ENCODE assay signal across 8 cellular contexts in the genomic region with DNA sequence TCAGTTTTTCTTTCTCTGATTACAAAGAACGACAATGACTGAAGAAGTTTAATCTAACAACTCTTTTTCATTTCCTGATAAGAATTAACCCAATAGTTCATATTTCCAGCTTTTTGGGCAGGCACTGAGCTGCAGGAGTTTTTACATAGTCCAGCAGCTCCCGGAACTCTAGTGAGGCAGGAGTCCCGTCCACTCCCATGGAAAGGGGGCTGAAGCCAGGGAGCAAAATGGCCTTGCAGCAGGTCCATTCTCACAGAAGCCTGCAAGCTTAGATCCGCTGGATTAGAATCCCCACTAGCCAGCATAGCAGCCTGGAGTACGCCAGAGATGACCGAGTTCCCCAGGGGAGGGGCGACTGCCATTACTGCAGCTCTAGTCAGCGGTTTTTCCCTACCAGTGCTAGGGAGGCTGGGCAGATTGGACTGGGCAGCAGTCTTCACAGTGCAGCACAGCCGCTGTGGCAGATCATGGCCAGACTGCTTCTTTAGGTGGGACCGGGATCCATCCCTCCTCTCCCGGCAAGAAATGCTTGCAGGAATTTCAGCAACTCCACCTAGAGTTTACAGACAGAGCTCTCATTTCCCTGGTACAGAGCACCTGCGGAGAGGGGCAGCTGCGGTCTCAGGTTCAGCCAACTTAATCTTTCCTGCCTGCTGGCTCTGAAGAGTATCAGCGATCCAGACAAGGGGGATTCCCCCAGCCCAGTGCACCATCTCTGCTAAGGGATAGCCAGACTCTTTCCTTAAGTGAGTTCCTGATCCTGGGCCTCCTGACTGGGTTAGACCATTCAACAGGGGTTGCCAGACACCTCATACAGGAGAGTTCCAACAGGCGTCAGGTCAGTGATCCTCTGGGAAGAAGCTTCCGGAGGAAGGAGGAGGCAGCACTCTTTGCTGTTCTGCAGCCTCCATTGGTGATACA. TPM values are rescaled to one million over a fixed set of nuclear protein-coding genes. Genes with fewer than 3 reads are reported as not detected.
DNase-seq lines count a peak whose midpoint lies in the region; ATAC-seq, FAIRE-seq and TF ChIP-seq lines count a peak whose summit lies in the region.

No MANE protein-coding gene starts in this region.

- H3K4me1 ChIP-seq in GM12878 (ENCODE audit: control insufficient read depth, insufficient read depth, low read length) (peaks cover 4% of the 10 kb centered on the region), thoracic aorta (ENCODE audit: control insufficient read depth in 1 of 2, low read depth in 2 of 2) (peaks cover 19 to 30% of the 10 kb centered on the region in 2 donors)

- no peaks in the 10 kb centered on the region for H4K20me1 ChIP-seq in GM12878 (ENCODE audit: control insufficient read depth, insufficient read depth)

- SMC1A ChIA-PET in GM12878 (lab: Charles Lee; ENCODE audit: uncharacterized antibody, unreplicated experiment) = interaction anchor here (1.3 to 6.4 kb wide), 4 partner anchors 17 to 32 kb away, joined by 3 to 28 read pairs (median 4); no protein-coding TSS in a partner anchor

- H3K9ac ChIP-seq in GM12878 (ENCODE audit: control insufficient read depth, insufficient read depth, low read length) = peak overlapping the region; percentile 67

- H3K36me3 ChIP-seq in GM12878 (ENCODE audit: control insufficient read depth in 2 of 2, insufficient read depth in 2 of 2, low read length in 1 of 2) = no peaks in the 10 kb centered on the region
- H3K36me3 ChIP-seq in thoracic aorta = no peaks in the 10 kb centered on the region

- intact Hi-C loops in GM12878 (cut with micrococcal nuclease; ENCODE audit: unreplicated experiment) = no loop called here

- DNase-seq in NCI-H345 (lab: John Stamatoyannopoulos, UW) (peak; percentile 51), NCI-H345 treated with DMSO at 0.1 percent for 48 hours (lab: John Stamatoyannopoulos, UW; ENCODE audit: unreplicated experiment) (no peak), NCI-H146 treated with DMSO at 0.1 percent for 48 hours (lab: John Stamatoyannopoulos, UW; ENCODE audit: unreplicated experiment) (peak; percentile 44), GM12878 (ENCODE audit: low read depth, low spot score) (no peak), kidney tubule cell (ENCODE audit: low spot score) (peak; percentile 63), thoracic aorta (ENCODE audit: low spot score) (peak; percentile 8), KBM-7 (no peak)

- H3K27ac ChIP-seq in GM12878 (ENCODE audit: control insufficient read depth, insufficient read depth) = peak overlapping the region; percentile 84
- peak overlapping the region; percentile 72 to 81 for H3K27ac ChIP-seq in thoracic aorta

- ATAC-seq in GM12878 = peak; percentile 8; the same call in 2 of the 3 replicates
- peak; percentile 38 for ATAC-seq in thoracic aorta (ENCODE audit: insufficient number of reproducible peaks, low FRiP score, low read depth)
- ATAC-seq in HG03097 (IDR thresholded peaks at IDR 0.05; ENCODE audit: low FRiP score, unreplicated experiment) = no peak

- in situ Hi-C loops in GM12878 (cut with MboI) = no loop called here
- in situ Hi-C loops in KBM-7 (cut with MboI; ENCODE audit: low pct_unique_long_range_greater_than_20kb, low sequenced_read_pairs) = no loop called here

- no peak for TF ChIP-seq POLR2A in GM12878 (IDR thresholded peaks at IDR 0.05; ENCODE audit: low read depth, low read length)

- H3K79me2 ChIP-seq in GM12878 (ENCODE audit: control insufficient read depth, insufficient read depth, low read length) = peaks cover 4% of the 10 kb centered on the region

- RAD21 ChIA-PET in GM12878 (lab: Charles Lee; ENCODE audit: unreplicated experiment) = no interaction called here

- TF ChIP-seq CTCF in GM12878 (IDR thresholded peaks at IDR 0.05 in 2 of 3, conservative IDR thresholded peaks at IDR 0.05 in 1 of 3; ENCODE audit: control insufficient read depth in 2 of 3, extremely low read depth in 1 of 3, insufficient read depth in 1 of 3, low read depth in 3 of 3, low read length in 3 of 3) = no peak
- TF ChIP-seq CTCF in thoracic aorta (IDR thresholded peaks at IDR 0.05) = no peak

- no peak for FAIRE-seq in GM12878 (lab: Jason Lieb, UNC)

- POLR2A ChIA-PET in GM12878 (lab: Charles Lee) = no interaction called here

- 81% methylated on average over 16 of the region's 16 CpGs for WGBS in GM12878 (ENCODE audit: insufficient coverage, insufficient replicate concordance, low lambda C conversion rate, missing lambda C conversion rate)

- H2AFZ ChIP-seq in GM12878 (ENCODE audit: control insufficient read depth, low read depth, low read length) = peak overlapping the region; percentile 98

- H3K9me3 ChIP-seq in GM12878 (replicated peaks; ENCODE audit: control insufficient read depth, insufficient read depth, low read length) (no peaks in the 10 kb centered on the region; the same call in 2 of the 3 replicates), thoracic aorta (no peaks in the 10 kb centered on the region)

- H3K27me3 ChIP-seq in GM12878 (replicated peaks in 1 of 2; ENCODE audit: control insufficient read depth in 2 of 2, insufficient read depth in 2 of 2, low read length in 1 of 2) = no peaks in the 10 kb centered on the region
- no peaks in the 10 kb centered on the region for H3K27me3 ChIP-seq in thoracic aorta (replicated peaks; ENCODE audit: insufficient read depth)

- no peak for TF ChIP-seq EP300 in GM12878 (IDR thresholded peaks at IDR 0.05; ENCODE audit: borderline replicate concordance in 1 of 2, control insufficient read depth in 1 of 2, low read depth in 2 of 2, low read length in 2 of 2)

- CTCF ChIA-PET in GM12878 (lab: Yijun Ruan, JAX) = interaction anchor here (3.3 kb wide), 1 partner anchor 22 kb away, joined by 15 read pairs; no protein-coding TSS in a partner anchor

- peak overlapping the region; percentile 68 for H3K4me2 ChIP-seq in GM12878 (ENCODE audit: control insufficient read depth, insufficient read depth)

- H3K4me3 ChIP-seq in GM12878 (peak overlapping the region; percentile 67; the same call in 1 of the 2 replicates), thoracic aorta (peak overlapping the region; percentile 77)

- TF ChIP-seq RAD21 in GM12878 (IDR thresholded peaks at IDR 0.05; ENCODE audit: insufficient read depth, low read depth, low read length) = no peak

- no TSS peak for BruUV-seq in GM12878 (replicated peaks; lab: Mats Ljungman, UMichigan)

TF ChIP-seq in GM12878, 131 proteins besides CTCF, POLR2A, EP300 and RAD21 (continues in another document):
- TF ChIP-seq, protein P1, sequence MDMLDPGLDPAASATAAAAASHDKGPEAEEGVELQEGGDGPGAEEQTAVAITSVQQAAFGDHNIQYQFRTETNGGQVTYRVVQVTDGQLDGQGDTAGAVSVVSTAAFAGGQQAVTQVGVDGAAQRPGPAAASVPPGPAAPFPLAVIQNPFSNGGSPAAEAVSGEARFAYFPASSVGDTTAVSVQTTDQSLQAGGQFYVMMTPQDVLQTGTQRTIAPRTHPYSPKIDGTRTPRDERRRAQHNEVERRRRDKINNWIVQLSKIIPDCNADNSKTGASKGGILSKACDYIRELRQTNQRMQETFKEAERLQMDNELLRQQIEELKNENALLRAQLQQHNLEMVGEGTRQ (IDR thresholded peaks at IDR 0.05; ENCODE audit: borderline replicate concordance, low read depth, low read length) = no peak
- TF ChIP-seq BCL11A (IDR thresholded peaks at IDR 0.05; ENCODE audit: low read depth, low read length) = no peak
- TF ChIP-seq POLR2AphosphoS2 (IDR thresholded peaks at IDR 0.05; ENCODE audit: low read depth, low read length) = no peak
- no peak for TF ChIP-seq BHLHE40 (IDR thresholded peaks at IDR 0.05; ENCODE audit: borderline replicate concordance in 1 of 2, low read depth in 2 of 2, low read length in 1 of 2)
- no peak for TF ChIP-seq HDGF (IDR thresholded peaks at IDR 0.05)

RNA-seq across cellular contexts. Expression of a gene that starts 0.7 kb away (rescaled TPM):
- total RNA-seq in GM12878 (2013; cell fraction: nucleolus; rRNA removed) = 53.1 and 108 TPM in 2 replicates
- total RNA-seq in GM12878 (2014; rRNA removed) = 50.7 and 57.1 TPM in 2 replicates
- 75.7 and 80.1 TPM in 2 replicates for total RNA-seq in GM12878 (2014; rRNA removed; fragmentation: Illumina TruSeq; extraction: Trizol)
- total RNA-seq in GM12878 (2021) = 37.1 and 41.9 TPM in 2 replicates
- 49.1 TPM for polyA plus RNA-seq in GM12878 (2011; ENCODE audit: low read depth)
- polyA plus RNA-seq in GM12878 (2011; rRNA removed) = 85.7 and 96.8 TPM in 2 replicates
- polyA plus RNA-seq in GM12878 (2011; cell fraction: cytosol; rRNA removed) = 55.2 and 66.4 TPM in 2 replicates
- polyA plus RNA-seq in GM12878 (2011; cell fraction: nucleus; rRNA removed) = 40.0 and 44.4 TPM in 2 replicates
- polyA plus RNA-seq in GM12878 (2012) = 60.7 and 64.7 TPM in 2 replicates
- polyA plus RNA-seq in GM12878 (2014; fragmentation: Illumina TruSeq; extraction: Trizol) = 113 and 130 TPM in 2 replicates
- 10 to 100 TPM; 48.9 to 59.6 TPM for polyA plus RNA-seq in GM12878 (2014; fragmentation: Nextera tagmentation; extraction: Ambion mirVana)
- polyA plus RNA-seq in GM12878 (2014; rRNA removed) = 47.5 and 49.3 TPM in 2 replicates
- 10 to 100 TPM; 25.3 to 26.6 TPM for polyA plus RNA-seq in GM12878 (2016; fragmentation: Nextera tagmentation; extraction: Ambion mirVana)
- 61.6 and 63.2 TPM in 2 replicates for polyA minus RNA-seq in GM12878 (2011; rRNA and poly(A)+ RNA removed)
- 15.0 and 15.9 TPM in 2 replicates for polyA minus RNA-seq in GM12878 (2011; cell fraction: cytosol; rRNA and poly(A)+ RNA removed)
- polyA minus RNA-seq in GM12878 (2011; cell fraction: nucleus; rRNA and poly(A)+ RNA removed) = 13.2 and 14.8 TPM in 2 replicates
- 100 to 1,000 TPM in 1 of 2 donors, 10 to 100 TPM in 1; 72.7 to 199 TPM for total RNA-seq in thoracic aorta

RNA-seq across cellular contexts. Expression of a gene that starts 53.9 kb away (rescaled TPM):
- total RNA-seq in GM12878 (2013; cell fraction: nucleolus; rRNA removed) = not detected in 2 replicates
- not detected in 2 replicates for total RNA-seq in GM12878 (2014; rRNA removed)
- not detected in 2 replicates for total RNA-seq in GM12878 (2014; rRNA removed; fragmentation: Illumina TruSeq; extraction: Trizol)
- not detected in 2 replicates for total RNA-seq in GM12878 (2021)
- not detected for polyA plus RNA-seq in GM12878 (2011; ENCODE audit: low read depth)
- not detected in 2 replicates for polyA plus RNA-seq in GM12878 (2011; rRNA removed)
- not detected in 2 replicates for polyA plus RNA-seq in GM12878 (2011; cell fraction: cytosol; rRNA removed)
- 0.12 TPM in 1 of 2 replicates, not detected in the other for polyA plus RNA-seq in GM12878 (2011; cell fraction: nucleus; rRNA removed)
- not detected in 2 replicates for polyA plus RNA-seq in GM12878 (2012)
- not detected in 2 replicates for polyA plus RNA-seq in GM12878 (2014; fragmentation: Illumina TruSeq; extraction: Trizol)
- polyA plus RNA-seq in GM12878 (2014; fragmentation: Nextera tagmentation; extraction: Ambion mirVana) = not detected
- not detected in 2 replicates for polyA plus RNA-seq in GM12878 (2014; rRNA removed)
- not detected for polyA plus RNA-seq in GM12878 (2016; fragmentation: Nextera tagmentation; extraction: Ambion mirVana)
- polyA minus RNA-seq in GM12878 (2011; rRNA and poly(A)+ RNA removed) = not detected in 2 replicates
- polyA minus RNA-seq in GM12878 (2011; cell fraction: cytosol; rRNA and poly(A)+ RNA removed) = not detected in 2 replicates
- not detected in 2 replicates for polyA minus RNA-seq in GM12878 (2011; cell fraction: nucleus; rRNA and poly(A)+ RNA removed)
- 1 to 10 TPM in 1 of 2 donors, not detected in 1; 4.0 TPM for total RNA-seq in thoracic aorta

Comparison
In these comparisons a context has a peak if more than half of its experiments do, and no peak if none do; other contexts are left out.
1. DNase-seq: peak in NCI-H345 (single experiment), NCI-H146 treated with DMSO at 0.1 percent for 48 hours (single experiment), kidney tubule cell (single experiment) and thoracic aorta (single experiment); none in NCI-H345 treated with DMSO at 0.1 percent for 48 hours (single experiment), GM12878 (single experiment) and KBM-7 (single experiment).